9 cellular contexts compared by ENCODE assay signal in the genomic region with DNA sequence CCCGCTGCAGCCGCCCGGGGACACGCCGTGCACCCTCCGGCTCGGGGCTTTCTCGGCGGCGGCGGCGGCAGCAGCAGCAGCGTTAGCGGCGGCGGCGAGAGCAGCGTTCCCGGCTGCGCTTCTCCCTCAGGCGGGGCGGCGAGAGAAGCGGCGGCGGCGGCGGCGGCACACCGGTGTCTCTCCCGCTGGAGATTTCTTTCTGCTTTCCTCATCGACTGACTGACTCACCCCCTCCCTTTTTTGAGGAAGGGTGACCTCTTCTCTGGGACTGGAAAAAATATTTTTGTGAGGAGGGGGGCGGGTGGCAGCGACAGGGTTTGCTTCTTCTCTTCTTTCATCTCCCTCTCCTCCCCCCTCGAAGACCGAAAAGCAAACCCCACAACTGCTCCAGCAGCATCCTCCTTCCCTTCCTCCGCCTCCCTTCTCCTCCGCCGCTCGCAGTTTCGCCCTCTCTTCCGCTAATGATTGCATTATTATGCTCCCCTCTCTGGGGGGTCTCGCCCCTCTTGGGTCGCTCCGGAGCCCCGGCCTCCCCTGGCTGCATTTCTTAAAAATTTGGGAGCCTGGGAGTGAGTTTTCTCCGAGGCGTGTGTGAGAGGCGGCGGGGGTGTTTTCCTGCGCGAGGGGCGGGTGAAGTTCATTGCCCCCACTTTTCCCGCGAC. TPM values are rescaled to one million over a fixed set of nuclear protein-coding genes. Genes with fewer than 3 reads are reported as not detected.
DNase-seq lines count a peak whose midpoint lies in the region; ATAC-seq and TF ChIP-seq lines count a peak whose summit lies in the region.
"Had no signal": no experiment of that assay in that cellular context is flagged by ENCODE, and none has a peak within 500 bp of the region (broad histone marks: within the 10 kb centered on the region; RNA-seq: fewer than 3 reads in every experiment).

No MANE protein-coding gene starts in this region.

- no peaks in the 10 kb centered on the region for H3K9me3 ChIP-seq in right lobe of liver
- H3K9me3 ChIP-seq in subcutaneous abdominal adipose tissue (ENCODE audit: control insufficient read depth in 5 of 5, low read length in 5 of 5), result no peaks in the 10 kb centered on the region

- H3K4me1 ChIP-seq in right lobe of liver (peaks cover 0 to 6% (median 0%) of the 10 kb centered on the region in 4 donors), subcutaneous abdominal adipose tissue (ENCODE audit: control insufficient read depth in 5 of 5, insufficient read depth in 5 of 5, low read length in 5 of 5) (peaks cover 0 to 47% (median 34%) of the 10 kb centered on the region in 5 donors)

- peak; percentile 46 for TF ChIP-seq POLR2A in right lobe of liver (IDR thresholded peaks at IDR 0.05)

- peak overlapping the region; percentile 77 for H3K4me3 ChIP-seq in GM08714 (ENCODE audit: low read length)
- H3K4me3 ChIP-seq in right lobe of liver, result peak overlapping the region; percentile 64 to 71 (median 66)
- H3K4me3 ChIP-seq in subcutaneous abdominal adipose tissue (ENCODE audit: low read depth in 1 of 5, low read length in 5 of 5), result peak overlapping the region; percentile 83 to 96 (median 85)

- H3K27me3 ChIP-seq in right lobe of liver (no peaks in the 10 kb centered on the region), subcutaneous abdominal adipose tissue (ENCODE audit: control insufficient read depth in 5 of 5, insufficient read depth in 4 of 5, low read length in 5 of 5) (no peaks in the 10 kb centered on the region)

- WGBS in right lobe of liver (ENCODE audit: insufficient coverage, low coverage, low lambda C conversion rate, missing lambda C conversion rate), result 0% methylated on average over 22 of the region's 55 CpGs

- no peaks in the 10 kb centered on the region for H3K36me3 ChIP-seq in right lobe of liver
- H3K36me3 ChIP-seq in subcutaneous abdominal adipose tissue (ENCODE audit: control insufficient read depth in 5 of 5, insufficient read depth in 5 of 5, low read length in 5 of 5), result no peaks in the 10 kb centered on the region

- H3K27ac ChIP-seq in right lobe of liver, result peak overlapping the region in 2 of 3 donors; percentile 33 to 47
- peak overlapping the region; percentile 57 for H3K27ac ChIP-seq in subcutaneous abdominal adipose tissue (ENCODE audit: low read depth, low read length)
- H3K27ac ChIP-seq: epithelial cell of prostate had no signal

- TF ChIP-seq CTCF in right lobe of liver (IDR thresholded peaks at IDR 0.05), result no peak

- peak; percentile 55 for DNase-seq in 8988T
- peak; percentile 68 for DNase-seq in NCI-H748 (lab: John Stamatoyannopoulos, UW; ENCODE audit: unreplicated experiment)
- peak; percentile 60 to 74 for DNase-seq in T47D (ENCODE audit: low read depth in 1 of 2, low spot score in 1 of 2)
- DNase-seq in right lobe of liver, result peak in 1 of 3 donors; percentile 35
- DNase-seq in activated CD4-positive, CD25-positive, alpha-beta regulatory T cell (lab: John Stamatoyannopoulos, UW), result no peak
- no peak for DNase-seq in NCI-H1048 (lab: John Stamatoyannopoulos, UW)

- peak in 2 of 4 donors; percentile 3 to 4 for ATAC-seq in right lobe of liver

- in situ Hi-C loops in T47D (cut with HindIII; ENCODE audit: low pct_unique_long_range_greater_than_20kb, low sequenced_read_pairs), result no loop called here

- peak overlapping the region; percentile 38 to 83 (median 70) for H3K9ac ChIP-seq in subcutaneous abdominal adipose tissue (ENCODE audit: low read length in 5 of 5)

- intact Hi-C loops in right lobe of liver (cut with DNase I), result no loop called here

RNA-seq across cellular contexts. Expression of a gene that starts 0.3 kb away (rescaled TPM):
- 10 to 100 TPM; 10.4 to 32.0 (median 19.3) TPM for total RNA-seq in right lobe of liver

Comparison
In these comparisons a context has a peak if more than half of its experiments do, and no peak if none do; other contexts are left out.
1. DNase-seq: peak in 8988T (single experiment), NCI-H748 (single experiment) and T47D (2 of 2); none in activated CD4-positive, CD25-positive, alpha-beta regulatory T cell (0 of 4) and NCI-H1048 (single experiment).
2. Peak in every context shown above with its lines, with median percentiles within 50 percentile points of each other: H3K4me3 ChIP-seq.